ENCODE assay signal across 1 cellular context in genomic region chr19:55672418-55672817, GRCh38.
TF ChIP-seq lines count a peak whose summit lies in the region.

No MANE protein-coding gene starts in this region.

TF ChIP-seq in GM23338, 12 proteins besides CTCF, POLR2A, EP300 and RAD21 (continued from another document):
- TF ChIP-seq, protein P1, sequence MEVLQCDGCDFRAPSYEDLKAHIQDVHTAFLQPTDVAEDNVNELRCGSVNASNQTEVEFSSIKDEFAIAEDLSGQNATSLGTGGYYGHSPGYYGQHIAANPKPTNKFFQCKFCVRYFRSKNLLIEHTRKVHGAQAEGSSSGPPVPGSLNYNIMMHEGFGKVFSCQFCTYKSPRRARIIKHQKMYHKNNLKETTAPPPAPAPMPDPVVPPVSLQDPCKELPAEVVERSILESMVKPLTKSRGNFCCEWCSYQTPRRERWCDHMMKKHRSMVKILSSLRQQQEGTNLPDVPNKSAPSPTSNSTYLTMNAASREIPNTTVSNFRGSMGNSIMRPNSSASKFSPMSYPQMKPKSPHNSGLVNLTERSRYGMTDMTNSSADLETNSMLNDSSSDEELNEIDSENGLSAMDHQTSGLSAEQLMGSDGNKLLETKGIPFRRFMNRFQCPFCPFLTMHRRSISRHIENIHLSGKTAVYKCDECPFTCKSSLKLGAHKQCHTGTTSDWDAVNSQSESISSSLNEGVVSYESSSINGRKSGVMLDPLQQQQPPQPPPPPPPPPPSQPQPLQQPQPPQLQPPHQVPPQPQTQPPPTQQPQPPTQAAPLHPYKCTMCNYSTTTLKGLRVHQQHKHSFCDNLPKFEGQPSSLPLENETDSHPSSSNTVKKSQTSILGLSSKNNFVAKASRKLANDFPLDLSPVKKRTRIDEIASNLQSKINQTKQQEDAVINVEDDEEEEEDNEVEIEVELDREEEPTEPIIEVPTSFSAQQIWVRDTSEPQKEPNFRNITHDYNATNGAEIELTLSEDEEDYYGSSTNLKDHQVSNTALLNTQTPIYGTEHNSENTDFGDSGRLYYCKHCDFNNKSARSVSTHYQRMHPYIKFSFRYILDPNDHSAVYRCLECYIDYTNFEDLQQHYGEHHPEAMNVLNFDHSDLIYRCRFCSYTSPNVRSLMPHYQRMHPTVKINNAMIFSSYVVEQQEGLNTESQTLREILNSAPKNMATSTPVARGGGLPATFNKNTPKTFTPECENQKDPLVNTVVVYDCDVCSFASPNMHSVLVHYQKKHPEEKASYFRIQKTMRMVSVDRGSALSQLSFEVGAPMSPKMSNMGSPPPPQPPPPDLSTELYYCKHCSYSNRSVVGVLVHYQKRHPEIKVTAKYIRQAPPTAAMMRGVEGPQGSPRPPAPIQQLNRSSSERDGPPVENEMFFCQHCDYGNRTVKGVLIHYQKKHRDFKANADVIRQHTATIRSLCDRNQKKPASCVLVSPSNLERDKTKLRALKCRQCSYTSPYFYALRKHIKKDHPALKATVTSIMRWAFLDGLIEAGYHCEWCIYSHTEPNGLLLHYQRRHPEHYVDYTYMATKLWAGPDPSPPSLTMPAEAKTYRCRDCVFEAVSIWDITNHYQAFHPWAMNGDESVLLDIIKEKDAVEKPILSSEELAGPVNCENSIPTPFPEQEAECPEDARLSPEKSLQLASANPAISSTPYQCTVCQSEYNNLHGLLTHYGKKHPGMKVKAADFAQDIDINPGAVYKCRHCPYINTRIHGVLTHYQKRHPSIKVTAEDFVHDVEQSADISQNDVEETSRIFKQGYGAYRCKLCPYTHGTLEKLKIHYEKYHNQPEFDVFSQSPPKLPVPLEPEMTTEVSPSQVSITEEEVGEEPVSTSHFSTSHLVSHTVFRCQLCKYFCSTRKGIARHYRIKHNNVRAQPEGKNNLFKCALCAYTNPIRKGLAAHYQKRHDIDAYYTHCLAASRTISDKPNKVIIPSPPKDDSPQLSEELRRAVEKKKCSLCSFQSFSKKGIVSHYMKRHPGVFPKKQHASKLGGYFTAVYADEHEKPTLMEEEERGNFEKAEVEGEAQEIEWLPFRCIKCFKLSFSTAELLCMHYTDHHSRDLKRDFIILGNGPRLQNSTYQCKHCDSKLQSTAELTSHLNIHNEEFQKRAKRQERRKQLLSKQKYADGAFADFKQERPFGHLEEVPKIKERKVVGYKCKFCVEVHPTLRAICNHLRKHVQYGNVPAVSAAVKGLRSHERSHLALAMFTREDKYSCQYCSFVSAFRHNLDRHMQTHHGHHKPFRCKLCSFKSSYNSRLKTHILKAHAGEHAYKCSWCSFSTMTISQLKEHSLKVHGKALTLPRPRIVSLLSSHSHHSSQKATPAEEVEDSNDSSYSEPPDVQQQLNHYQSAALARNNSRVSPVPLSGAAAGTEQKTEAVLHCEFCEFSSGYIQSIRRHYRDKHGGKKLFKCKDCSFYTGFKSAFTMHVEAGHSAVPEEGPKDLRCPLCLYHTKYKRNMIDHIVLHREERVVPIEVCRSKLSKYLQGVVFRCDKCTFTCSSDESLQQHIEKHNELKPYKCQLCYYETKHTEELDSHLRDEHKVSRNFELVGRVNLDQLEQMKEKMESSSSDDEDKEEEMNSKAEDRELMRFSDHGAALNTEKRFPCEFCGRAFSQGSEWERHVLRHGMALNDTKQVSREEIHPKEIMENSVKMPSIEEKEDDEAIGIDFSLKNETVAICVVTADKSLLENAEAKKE (CRISPR knock-in tag; IDR thresholded peaks at IDR 0.05) = no peak
- TF ChIP-seq NANOG (IDR thresholded peaks at IDR 0.05; ENCODE audit: borderline replicate concordance) (no peak), POLR2AphosphoS5 (IDR thresholded peaks at IDR 0.05; ENCODE audit: low read depth) (no peak), EZH2 (IDR thresholded peaks at IDR 0.05; ENCODE audit: low read depth, unreplicated experiment) (no peak), CREB1 (CRISPR knock-in tag; IDR thresholded peaks at IDR 0.05; ENCODE audit: low read depth) (no peak), ZNF331 (CRISPR knock-in tag; IDR thresholded peaks at IDR 0.05; ENCODE audit: low read depth) (no peak), JUNB (IDR thresholded peaks at IDR 0.05; ENCODE audit: unreplicated experiment) (no peak), ZNF114 (CRISPR knock-in tag; IDR thresholded peaks at IDR 0.05) (no peak)
